In genomic region chr16:2246301-2246885, GRCh38 we compare ENCODE assay signal across 2 cellular contexts.
A peak's percentile ranks its signal among the peaks of the same experiment; 100 is the strongest.
TF ChIP-seq lines count a peak whose summit lies in the region.

No MANE protein-coding gene starts in this region.

TF ChIP-seq in HepG2, 621 proteins besides CTCF, POLR2A, EP300 and RAD21:
- peak; percentile 54 for TF ChIP-seq AGO2 (optimal IDR thresholded peaks at IDR 0.05; ENCODE audit: low read depth, low read length)
- no peak for TF ChIP-seq ZNF180 (CRISPR knock-in tag; IDR thresholded peaks at IDR 0.05; ENCODE audit: borderline replicate concordance, low read depth)

TF ChIP-seq in HEK293, 187 proteins besides CTCF, POLR2A, EP300 and RAD21:
- TF ChIP-seq SP2 (tag by site-specific recombination; IDR thresholded peaks at IDR 0.05) (0 out of 2 replicates have a peak, but pooled peaks have one; percentile 5), ZFP37 (tag by site-specific recombination; IDR thresholded peaks at IDR 0.05) (no peak), GLIS1 (tag by site-specific recombination; IDR thresholded peaks at IDR 0.05) (0 out of 2 replicates have a peak, but pooled peaks have one; percentile 13)
